ENCODE assay signal across 17 cellular contexts in the genomic region with DNA sequence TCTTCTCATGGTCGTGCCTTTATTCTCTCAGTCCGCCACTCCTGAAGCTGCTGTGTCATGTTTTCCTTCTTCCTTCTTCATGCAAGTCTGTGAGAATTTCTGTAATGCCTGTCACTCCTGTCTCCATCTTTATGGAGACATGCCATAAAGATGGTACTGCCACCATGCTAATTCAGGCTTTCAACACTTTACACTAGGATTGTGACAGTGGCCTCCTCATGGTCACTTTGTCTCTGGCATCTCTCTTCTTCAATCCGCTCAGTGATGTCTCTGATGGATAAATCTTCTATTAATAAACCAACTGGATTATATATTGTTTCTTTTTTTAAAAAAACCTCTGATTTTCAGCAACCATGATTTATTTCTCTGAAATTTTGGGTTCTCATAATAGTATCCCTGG.
"Had no signal": no experiment of that assay in that cellular context is flagged by ENCODE, and none has a peak within 500 bp of the region (broad histone marks: within the 10 kb centered on the region; RNA-seq: fewer than 3 reads in every experiment).

No MANE protein-coding gene starts in this region.

- H3K9me3 ChIP-seq: SK-N-SH had no signal

- ATAC-seq: HepG2 had no signal

- DNase-seq: IMR-90, Kasumi-1, KG1, MM.1S, NCI-H1092 treated with DMSO at 0.1 percent for 48 hours, NCI-H187, NCI-H2029, NCI-H2171, NCI-H226, NCI-H446 treated with DMSO at 0.1 percent for 48 hours, NCI-H510A treated with DMSO at 0.1 percent for 48 hours, NCI-H748 treated with DMSO at 0.1 percent for 48 hours, Right ventricle myocardium superior, RPMI8226, SK-N-SH, SW 1271 had no signal

- H3K9ac ChIP-seq: SK-N-SH had no signal

- H3K4me2 ChIP-seq: SK-N-SH had no signal
